18 cellular contexts compared by ENCODE assay signal in genomic region chr1:209816923-209817322, GRCh38. TPM values are rescaled to one million over a fixed set of nuclear protein-coding genes. Genes with fewer than 3 reads are reported as not detected.
DNase-seq lines count a peak whose midpoint lies in the region; ATAC-seq and TF ChIP-seq lines count a peak whose summit lies in the region.
"Had no signal": no experiment of that assay in that cellular context is flagged by ENCODE, and none has a peak within 500 bp of the region (broad histone marks: within the 10 kb centered on the region; RNA-seq: fewer than 3 reads in every experiment).

No MANE protein-coding gene starts in this region.

- no peaks in the 10 kb centered on the region for H3K79me2 ChIP-seq in smooth muscle cell (ENCODE audit: low read depth)

- 62% methylated on average over 3 of the region's 3 CpGs for WGBS in smooth muscle cell (ENCODE audit: low lambda C conversion rate)
- 69% methylated on average over 3 of the region's 3 CpGs for WGBS in mesenchymal stem cell

- H3K4me1 ChIP-seq in Caco-2 (0 out of 2 replicates have a peak, but pooled peaks cover 4% of the 10 kb centered on the region), breast epithelium (no peaks in the 10 kb centered on the region), foreskin keratinocyte (peaks cover 21% of the 10 kb centered on the region), smooth muscle cell (ENCODE audit: low read depth) (no peaks in the 10 kb centered on the region), mesenchymal stem cell (ENCODE audit: control insufficient read depth, insufficient read depth, low read depth, low read length) (no peaks in the 10 kb centered on the region)

- BruUV-seq in Caco-2 (replicated peaks; lab: Mats Ljungman, UMichigan) = no TSS peak

- no peaks in the 10 kb centered on the region for H3K27me3 Mint-ChIP-seq in Caco-2 (ENCODE audit: insufficient read depth, unreplicated experiment)

- H4K8ac ChIP-seq in mesenchymal stem cell (ENCODE audit: low read length) = no peak overlapping the region

- H2BK12ac ChIP-seq in mesenchymal stem cell (ENCODE audit: low read length in 2 of 2) = no peak overlapping the region

- peaks cover 8% of the 10 kb centered on the region for H3K4me1 Mint-ChIP-seq in Caco-2 (ENCODE audit: low read depth, unreplicated experiment)

- no peak overlapping the region for H2BK15ac ChIP-seq in mesenchymal stem cell (ENCODE audit: low read depth, poor library complexity, severe bottlenecking)

- intact Hi-C loops in Caco-2 (cut with micrococcal nuclease; ENCODE audit: unreplicated experiment) = no loop called here
- intact Hi-C loops in breast epithelium (cut with DNase I; ENCODE audit: low total_unique reads) = no loop called here
- intact Hi-C loops in left cardiac atrium (cut with DNase I) = no loop called here

- no peaks in the 10 kb centered on the region for H3K36me3 ChIP-seq in Caco-2 (ENCODE audit: control insufficient read depth, insufficient read depth, low read length)
- H3K36me3 ChIP-seq in breast epithelium = no peaks in the 10 kb centered on the region
- H3K36me3 ChIP-seq in smooth muscle cell (ENCODE audit: low read depth) = no peaks in the 10 kb centered on the region
- no peaks in the 10 kb centered on the region for H3K36me3 ChIP-seq in mesenchymal stem cell (ENCODE audit: control insufficient read depth in 1 of 2, insufficient read depth in 2 of 2, low read depth in 1 of 2, low read length in 2 of 2)
- H3K36me3 ChIP-seq: BE2C had no signal

- H4K20me1 ChIP-seq in smooth muscle cell (ENCODE audit: low read depth) = no peaks in the 10 kb centered on the region

- H3K79me1 ChIP-seq in mesenchymal stem cell (replicated peaks; ENCODE audit: low read length, poor library complexity, severe bottlenecking) = no peaks in the 10 kb centered on the region

- H2BK120ac ChIP-seq in mesenchymal stem cell (ENCODE audit: low read depth, low read length) = no peak overlapping the region

- no peak overlapping the region for H2AK5ac ChIP-seq in mesenchymal stem cell (ENCODE audit: low read length, severe bottlenecking)

- POLR2A ChIA-PET in Caco-2 (lab: Charles Lee) = no interaction called here

- peak overlapping the region; percentile 82 for H3K27ac Mint-ChIP-seq in Caco-2 (ENCODE audit: unreplicated experiment)

- no peak for TF ChIP-seq POLR2A in breast epithelium (IDR thresholded peaks at IDR 0.05)

- H3K9me3 ChIP-seq in Caco-2 = no peaks in the 10 kb centered on the region
- no peaks in the 10 kb centered on the region for H3K9me3 ChIP-seq in breast epithelium
- no peaks in the 10 kb centered on the region for H3K9me3 ChIP-seq in smooth muscle cell (replicated peaks; ENCODE audit: low read depth)
- H3K9me3 ChIP-seq in mesenchymal stem cell (ENCODE audit: control insufficient read depth, low read length) = no peaks in the 10 kb centered on the region
- H3K9me3 ChIP-seq: BE2C had no signal

- no peak overlapping the region for H4K91ac ChIP-seq in mesenchymal stem cell (ENCODE audit: low read length)

- ATAC-seq in foreskin keratinocyte (no peak), left cardiac atrium (no peak), HG02938 (IDR thresholded peaks at IDR 0.05; ENCODE audit: unreplicated experiment) (no peak)
- ATAC-seq: PC-3 had no signal

- H3K4me2 ChIP-seq in smooth muscle cell (no peak overlapping the region), mesenchymal stem cell (ENCODE audit: low read length, poor library complexity, severe bottlenecking) (no peak overlapping the region)

- H3K27ac ChIP-seq in breast epithelium = peak overlapping the region; percentile 77 to 81
- H3K27ac ChIP-seq in foreskin keratinocyte = peak overlapping the region; percentile 100
- H3K27ac ChIP-seq in smooth muscle cell (ENCODE audit: low read depth) = peak overlapping the region; percentile 89
- H3K27ac ChIP-seq in mesenchymal stem cell (ENCODE audit: low read length, poor library complexity, severe bottlenecking) = no peak overlapping the region
- H3K27ac ChIP-seq: SK-N-MC had no signal

- no peak overlapping the region for H3K18ac ChIP-seq in mesenchymal stem cell (ENCODE audit: low read depth in 1 of 2, low read length in 2 of 2)

- TF ChIP-seq CTCF in Caco-2 (IDR thresholded peaks at IDR 0.05; ENCODE audit: insufficient read depth in 1 of 2, low read depth in 1 of 2, low read length in 1 of 2, severe bottlenecking in 1 of 2, unreplicated experiment in 1 of 2) = no peak
- no peak for TF ChIP-seq CTCF in breast epithelium (IDR thresholded peaks at IDR 0.05)
- TF ChIP-seq CTCF in foreskin keratinocyte (conservative IDR thresholded peaks at IDR 0.05) = no peak
- no peak for TF ChIP-seq CTCF in smooth muscle cell (IDR thresholded peaks at IDR 0.05; ENCODE audit: borderline replicate concordance, insufficient read depth, poor library complexity, severe bottlenecking)

- no peak overlapping the region for H3K14ac ChIP-seq in mesenchymal stem cell (ENCODE audit: low read length in 2 of 2)

- H3K27me3 ChIP-seq in Caco-2 (replicated peaks; ENCODE audit: control insufficient read depth, insufficient read depth, low read length) (no peaks in the 10 kb centered on the region), breast epithelium (no peaks in the 10 kb centered on the region), foreskin keratinocyte (no peaks in the 10 kb centered on the region), smooth muscle cell (ENCODE audit: low read depth) (peaks cover 9% of the 10 kb centered on the region), mesenchymal stem cell (ENCODE audit: control insufficient read depth in 1 of 2, insufficient read depth in 1 of 2, low read length in 2 of 2) (peaks cover 0 to 4% of the 10 kb centered on the region in 2 experiments)
- H3K27me3 ChIP-seq: BE2C had no signal

- no peaks in the 10 kb centered on the region for H3F3A ChIP-seq in smooth muscle cell (ENCODE audit: low read depth)

- DNase-seq in Caco-2 (no peak), breast epithelium (ENCODE audit: low spot score in 2 of 2) (no peak), foreskin keratinocyte (no peak), smooth muscle cell (lab: John Stamatoyannopoulos, UW; ENCODE audit: unreplicated experiment) (no peak), left cardiac atrium (no peak), mesenchymal stem cell (no peak)
- DNase-seq: BE2C, EL, GF-D8, KG1, NCI-H1092 treated with DMSO at 0.1 percent for 48 hours, NCI-H2081, NCI-H446 treated with DMSO at 0.1 percent for 48 hours, NCI-H526 treated with DMSO at 0.1 percent for 48 hours, PC-3, SHP77 treated with DMSO at 0.1 percent for 48 hours had no signal

- CTCF ChIA-PET in Caco-2 (lab: Charles Lee) = no interaction called here

- no peak overlapping the region for H2BK5ac ChIP-seq in mesenchymal stem cell (ENCODE audit: low read depth, low read length, poor library complexity, severe bottlenecking)

- H3K4me3 Mint-ChIP-seq in Caco-2 (ENCODE audit: unreplicated experiment) = peak overlapping the region; percentile 34

- H3K9ac ChIP-seq in smooth muscle cell (ENCODE audit: low read depth) = no peak overlapping the region
- no peak overlapping the region for H3K9ac ChIP-seq in mesenchymal stem cell (ENCODE audit: low read length)

- H3K9me3 Mint-ChIP-seq in Caco-2 (ENCODE audit: unreplicated experiment) = no peaks in the 10 kb centered on the region

- H2AFZ ChIP-seq in smooth muscle cell (ENCODE audit: low read depth) (no peak overlapping the region), mesenchymal stem cell (ENCODE audit: low read depth, low read length) (no peak overlapping the region)

- no peak overlapping the region for H3K4ac ChIP-seq in mesenchymal stem cell (ENCODE audit: low read depth in 1 of 2, low read length in 2 of 2)

- H3K36me3 Mint-ChIP-seq in Caco-2 (ENCODE audit: insufficient read depth, unreplicated experiment) = no peaks in the 10 kb centered on the region

- H3K4me3 ChIP-seq in Caco-2 (ENCODE audit: low read depth, low read length) (no peak overlapping the region), breast epithelium (no peak overlapping the region), smooth muscle cell (no peak overlapping the region), mesenchymal stem cell (ENCODE audit: insufficient read depth in 1 of 2, low read depth in 1 of 2, low read length in 2 of 2) (no peak overlapping the region)
- H3K4me3 ChIP-seq: SK-N-MC had no signal

- H3K23ac ChIP-seq in mesenchymal stem cell (ENCODE audit: low read length in 2 of 2) = no peak overlapping the region

RNA-seq across cellular contexts. Expression of gene UTP25, which starts 10.8 kb away (rescaled TPM):
- total RNA-seq in Caco-2 (2022) = 9.5 and 9.8 TPM in 2 replicates
- total RNA-seq in breast epithelium = 10 to 100 TPM in 2 of 3 donors, 1 to 10 TPM in 1; 6.4 to 15.5 (median 11.1) TPM
- 9.0 and 9.2 TPM in 2 replicates for total RNA-seq in foreskin keratinocyte
- 3.2 and 3.7 TPM in 2 replicates for polyA plus RNA-seq in foreskin keratinocyte
- total RNA-seq in smooth muscle cell = 5.2 and 6.2 TPM in 2 replicates
- polyA plus RNA-seq in smooth muscle cell = 2.3 and 2.9 TPM in 2 replicates
- total RNA-seq in left cardiac atrium = 1 to 10 TPM; 3.0 to 4.4 TPM
- polyA plus RNA-seq in mesenchymal stem cell (2013, experiment 1 of 2) = 3.3 TPM
- polyA plus RNA-seq in mesenchymal stem cell (2013, experiment 2 of 2) = 3.3 TPM

RNA-seq across cellular contexts. Expression of gene IRF6, which starts 11.0 kb away (rescaled TPM):
- total RNA-seq in Caco-2 (2022) = 27.3 and 30.3 TPM in 2 replicates
- 10 to 100 TPM in 2 of 3 donors, 1 to 10 TPM in 1; 1.9 to 81.8 (median 42.9) TPM for total RNA-seq in breast epithelium
- 160 and 194 TPM in 2 replicates for total RNA-seq in foreskin keratinocyte
- polyA plus RNA-seq in foreskin keratinocyte = 70.3 and 93.1 TPM in 2 replicates
- total RNA-seq in smooth muscle cell = 52.3 and 59.6 TPM in 2 replicates
- polyA plus RNA-seq in smooth muscle cell = 18.1 and 57.4 TPM in 2 replicates
- 10 to 100 TPM; 20.7 to 21.8 TPM for total RNA-seq in left cardiac atrium
- 0.69 TPM for polyA plus RNA-seq in mesenchymal stem cell (2013, experiment 1 of 2)
- polyA plus RNA-seq in mesenchymal stem cell (2013, experiment 2 of 2) = 0.64 TPM

RNA-seq across cellular contexts. Expression of gene C1orf74, which starts 32.6 kb away (rescaled TPM):
- total RNA-seq in Caco-2 (2022) (4.5 TPM in 2 replicates), breast epithelium (1 to 10 TPM in 2 of 3 donors, under 1 TPM in 1; 0.64 to 3.1 (median 2.0) TPM), foreskin keratinocyte (11.0 and 12.3 TPM in 2 replicates), smooth muscle cell (5.0 and 10.6 TPM in 2 replicates), left cardiac atrium (1 to 10 TPM; 1.8 to 1.9 TPM)
- polyA plus RNA-seq in foreskin keratinocyte (5.7 and 6.1 TPM in 2 replicates), smooth muscle cell (1.0 and 3.8 TPM in 2 replicates)
- 0.95 TPM for polyA plus RNA-seq in mesenchymal stem cell (2013, experiment 1 of 2)
- polyA plus RNA-seq in mesenchymal stem cell (2013, experiment 2 of 2) = 0.96 TPM
